ENCODE assay signal across 19 cellular contexts in the genomic region with DNA sequence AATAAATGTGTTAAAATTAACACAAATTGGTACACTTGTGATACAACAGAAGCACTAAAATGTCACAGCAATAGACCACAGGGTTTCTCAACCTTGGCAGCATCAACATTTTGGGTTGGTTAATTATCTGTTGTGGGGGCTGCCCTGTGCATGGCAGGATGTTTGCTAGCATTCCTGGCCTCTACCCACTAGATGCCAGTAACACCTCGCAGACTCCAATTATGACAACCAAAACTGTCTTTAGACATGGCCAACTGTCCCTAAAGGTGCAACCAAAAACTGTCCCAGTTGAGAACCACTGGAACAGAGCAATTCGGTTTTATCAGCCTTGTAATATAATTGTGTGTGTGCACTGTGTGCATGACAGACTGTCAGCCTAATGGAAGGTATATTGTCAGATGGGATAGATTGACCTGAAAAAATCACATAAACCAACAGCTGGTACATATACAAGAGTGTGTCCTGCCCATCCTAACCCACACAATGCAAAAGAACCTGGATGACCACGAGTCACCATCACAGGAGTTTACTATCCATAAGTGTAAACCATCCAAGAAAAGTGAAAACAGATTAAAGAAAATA. TPM values are rescaled to one million over a fixed set of nuclear protein-coding genes. Genes with fewer than 3 reads are reported as not detected.
DNase-seq lines count a peak whose midpoint lies in the region; ATAC-seq and TF ChIP-seq lines count a peak whose summit lies in the region.
"Had no signal": no experiment of that assay in that cellular context is flagged by ENCODE, and none has a peak within 500 bp of the region (broad histone marks: within the 10 kb centered on the region; RNA-seq: fewer than 3 reads in every experiment).

No MANE protein-coding gene starts in this region.

- H3K4me1 ChIP-seq in DND-41 (ENCODE audit: insufficient read depth, low read length) (no peaks in the 10 kb centered on the region), PC-3 (ENCODE audit: insufficient read depth, low read length) (no peaks in the 10 kb centered on the region), foreskin keratinocyte (no peaks in the 10 kb centered on the region), mesenchymal stem cell (ENCODE audit: control insufficient read depth, insufficient read depth, low read depth, low read length) (peaks cover 4% of the 10 kb centered on the region)
- H3K4me1 ChIP-seq: SJSA1 had no signal

- H4K20me1 ChIP-seq in DND-41 (ENCODE audit: insufficient read depth, low read length) (no peaks in the 10 kb centered on the region), PC-3 (ENCODE audit: low read length) (no peaks in the 10 kb centered on the region)

- no peak overlapping the region for H3K23ac ChIP-seq in mesenchymal stem cell (ENCODE audit: low read length in 2 of 2)

- H3K9ac ChIP-seq in DND-41 (ENCODE audit: low read depth, low read length) = no peak overlapping the region
- no peak overlapping the region for H3K9ac ChIP-seq in PC-3 (ENCODE audit: low read length)
- no peak overlapping the region for H3K9ac ChIP-seq in mesenchymal stem cell (ENCODE audit: low read length)

- no peaks in the 10 kb centered on the region for H3K79me2 ChIP-seq in DND-41 (ENCODE audit: insufficient read depth, low read length)
- H3K79me2 ChIP-seq in PC-3 (ENCODE audit: low read length) = no peaks in the 10 kb centered on the region

- BruUV-seq in PC-3 (replicated peaks; lab: Mats Ljungman, UMichigan) = no TSS peak

- TF ChIP-seq CTCF in DND-41 (IDR thresholded peaks at IDR 0.05; ENCODE audit: borderline replicate concordance, extremely low read depth, low read length, poor library complexity, severe bottlenecking) (peak; percentile 22), PC-3 (conservative IDR thresholded peaks at IDR 0.05; ENCODE audit: low read depth, low read length) (peak; percentile 36; the same call in 1 of the 2 replicates), foreskin keratinocyte (conservative IDR thresholded peaks at IDR 0.05) (peak; percentile 42)

- WGBS in mesenchymal stem cell = 85% methylated on average over 3 of the region's 3 CpGs

- no peak overlapping the region for H2BK5ac ChIP-seq in mesenchymal stem cell (ENCODE audit: low read depth, low read length, poor library complexity, severe bottlenecking)

- no peak overlapping the region for H3K18ac ChIP-seq in mesenchymal stem cell (ENCODE audit: low read depth in 1 of 2, low read length in 2 of 2)

- 0 out of 2 replicates have a peak, but pooled peaks have one; percentile 8 for TF ChIP-seq RAD21 in Ishikawa (IDR thresholded peaks at IDR 0.05; ENCODE audit: low read depth)

- H3K9me3 ChIP-seq in DND-41 (ENCODE audit: insufficient read depth, low read length, severe bottlenecking) (no peaks in the 10 kb centered on the region), PC-3 (ENCODE audit: low read length) (no peaks in the 10 kb centered on the region), mesenchymal stem cell (ENCODE audit: control insufficient read depth, low read length) (peaks cover 8% of the 10 kb centered on the region)
- H3K9me3 ChIP-seq: SJSA1 had no signal

- no peak overlapping the region for H3K27ac ChIP-seq in DND-41 (ENCODE audit: low read length)
- no peak overlapping the region for H3K27ac ChIP-seq in PC-3 (ENCODE audit: low read length)
- H3K27ac ChIP-seq in foreskin keratinocyte = no peak overlapping the region
- H3K27ac ChIP-seq in mesenchymal stem cell (ENCODE audit: low read length, poor library complexity, severe bottlenecking) = no peak overlapping the region
- H3K27ac ChIP-seq: cardiac muscle cell, PC-9, SJSA1, suprapubic skin had no signal

- no peak for TF ChIP-seq EP300 in Ishikawa (IDR thresholded peaks at IDR 0.05; ENCODE audit: borderline replicate concordance)

- intact Hi-C loops in PC-3 (cut with micrococcal nuclease) = no loop called here

- no peak for ATAC-seq in DND-41 (ENCODE audit: insufficient read depth, low read depth)
- no peak for ATAC-seq in PC-3
- no peak for ATAC-seq in foreskin keratinocyte
- ATAC-seq in HG02973 (IDR thresholded peaks at IDR 0.05; ENCODE audit: unreplicated experiment) = no peak
- ATAC-seq in GM19463 (IDR thresholded peaks at IDR 0.05; ENCODE audit: unreplicated experiment) = no peak
- ATAC-seq: activated CD8-positive, alpha-beta memory T cell treated with anti-CD3 and anti-CD28 coated beads, Interleukin-2, amount 10 ng/mL, durations not matched to agents 7 days and 5 days; stimulated activated effector memory CD8-positive, alpha-beta T cell treated with anti-CD3 and anti-CD28 coated beads, Interleukin-12 subunit alpha, Interleukin-12 subunit beta, amount 100 ng/mL, for 72 hours; T-helper 17 cell had no signal

- H3K36me3 ChIP-seq in DND-41 (ENCODE audit: insufficient read depth, low read length) (no peaks in the 10 kb centered on the region), PC-3 (ENCODE audit: low read depth, low read length) (no peaks in the 10 kb centered on the region), mesenchymal stem cell (ENCODE audit: control insufficient read depth in 1 of 2, insufficient read depth in 2 of 2, low read depth in 1 of 2, low read length in 2 of 2) (no peaks in the 10 kb centered on the region)
- H3K36me3 ChIP-seq: cardiac muscle cell, SJSA1, suprapubic skin had no signal

- no peak overlapping the region for H4K8ac ChIP-seq in mesenchymal stem cell (ENCODE audit: low read length)

- no peak overlapping the region for H3K4ac ChIP-seq in mesenchymal stem cell (ENCODE audit: low read depth in 1 of 2, low read length in 2 of 2)

- no peak overlapping the region for H4K91ac ChIP-seq in mesenchymal stem cell (ENCODE audit: low read length)

- H3K79me1 ChIP-seq in mesenchymal stem cell (replicated peaks; ENCODE audit: low read length, poor library complexity, severe bottlenecking) = no peaks in the 10 kb centered on the region

- H3K4me2 ChIP-seq in DND-41 (ENCODE audit: insufficient read depth, low read length) (no peak overlapping the region), PC-3 (ENCODE audit: low read length) (no peak overlapping the region), mesenchymal stem cell (ENCODE audit: low read length, poor library complexity, severe bottlenecking) (no peak overlapping the region)
- H3K4me2 ChIP-seq: PC-9 had no signal

- H3K14ac ChIP-seq in mesenchymal stem cell (ENCODE audit: low read length in 2 of 2) = no peak overlapping the region

- no peaks in the 10 kb centered on the region for H3F3A ChIP-seq in PC-3 (ENCODE audit: low read length, unreplicated experiment)

- H3K9me2 ChIP-seq in PC-3 (replicated peaks; ENCODE audit: low read length) = no peaks in the 10 kb centered on the region

- H2AK5ac ChIP-seq in mesenchymal stem cell (ENCODE audit: low read length, severe bottlenecking) = no peak overlapping the region

- H3K4me3 ChIP-seq in DND-41 (ENCODE audit: low read depth in 1 of 2, low read length in 2 of 2) = no peak overlapping the region
- no peak overlapping the region for H3K4me3 ChIP-seq in PC-3 (ENCODE audit: low read length)
- no peak overlapping the region for H3K4me3 ChIP-seq in mesenchymal stem cell (ENCODE audit: insufficient read depth in 1 of 2, low read depth in 1 of 2, low read length in 2 of 2)
- H3K4me3 ChIP-seq: cardiac muscle cell, PC-9, SJSA1, suprapubic skin had no signal

- H2BK12ac ChIP-seq in mesenchymal stem cell (ENCODE audit: low read length in 2 of 2) = no peak overlapping the region

- no peak overlapping the region for H2AFZ ChIP-seq in DND-41 (ENCODE audit: low read depth, low read length)
- no peak overlapping the region for H2AFZ ChIP-seq in PC-3 (ENCODE audit: low read length)
- H2AFZ ChIP-seq in mesenchymal stem cell (ENCODE audit: low read depth, low read length) = no peak overlapping the region
- H2AFZ ChIP-seq: PC-9 had no signal

- H2BK15ac ChIP-seq in mesenchymal stem cell (ENCODE audit: low read depth, poor library complexity, severe bottlenecking) = no peak overlapping the region

- CTCF ChIA-PET in PC-3 (lab: Charles Lee) = no interaction called here

- H3K27me3 ChIP-seq in DND-41 (ENCODE audit: insufficient read depth, low read length, poor library complexity) (peaks cover 12% of the 10 kb centered on the region), PC-3 (ENCODE audit: low read length) (peaks cover 48% of the 10 kb centered on the region), foreskin keratinocyte (peaks cover 6% of the 10 kb centered on the region), mesenchymal stem cell (ENCODE audit: control insufficient read depth in 1 of 2, insufficient read depth in 1 of 2, low read length in 2 of 2) (peaks cover 4 to 17% of the 10 kb centered on the region in 2 experiments)
- H3K27me3 ChIP-seq: cardiac muscle cell, SJSA1, suprapubic skin had no signal

- DNase-seq in DND-41 (no peak), PC-3 (peak; percentile 9), foreskin keratinocyte (no peak), mesenchymal stem cell (no peak)
- DNase-seq: activated CD4-positive, alpha-beta T cell treated with anti-CD3 and anti-CD28 coated beads, Interleukin-2, amount 10 ng/mL, durations not matched to agents 7 days and 5 days; activated CD8-positive, alpha-beta memory T cell treated with anti-CD3 and anti-CD28 coated beads, Interleukin-2, amount 10 ng/mL, durations not matched to agents 7 days and 5 days; activated naive CD4-positive, alpha-beta T cell treated with anti-CD3 and anti-CD28 coated beads, Interleukin-2, amount 50 U/mL, for 16 hours; NCI-H69; PC-9; posterior cingulate gyrus; T-helper 17 cell had no signal

- POLR2A ChIA-PET in PC-3 (lab: Charles Lee; ENCODE audit: unreplicated experiment) = no interaction called here

- H2BK120ac ChIP-seq in mesenchymal stem cell (ENCODE audit: low read depth, low read length) = no peak overlapping the region

TF ChIP-seq in Ishikawa, 13 proteins besides CTCF, POLR2A, EP300 and RAD21 (continues in another document):
- TF ChIP-seq ZBTB7A (IDR thresholded peaks at IDR 0.05; ENCODE audit: low read depth) = no peak
- TF ChIP-seq NFIC (IDR thresholded peaks at IDR 0.05) = no peak
- TF ChIP-seq CEBPB (IDR thresholded peaks at IDR 0.05) = no peak
- no peak for TF ChIP-seq YY1 (IDR thresholded peaks at IDR 0.05; ENCODE audit: low read depth)
- TF ChIP-seq MAX (IDR thresholded peaks at IDR 0.05) = no peak
- no peak for TF ChIP-seq TAF1 (IDR thresholded peaks at IDR 0.05; ENCODE audit: low read depth)
- TF ChIP-seq TCF12 (IDR thresholded peaks at IDR 0.05; ENCODE audit: low read depth) = no peak
- TF ChIP-seq TEAD4 (IDR thresholded peaks at IDR 0.05) = no peak
- no peak for TF ChIP-seq EGR1 (IDR thresholded peaks at IDR 0.05)

RNA-seq across cellular contexts. Expression of gene ERG, which starts 13.5 kb away (rescaled TPM):
- not detected in 2 replicates for total RNA-seq in PC-3 (2014; rRNA removed)
- total RNA-seq in foreskin keratinocyte = 0.24 and 0.49 TPM in 2 replicates
- polyA plus RNA-seq in foreskin keratinocyte = 0.03 and 0.12 TPM in 2 replicates
- polyA plus RNA-seq in mesenchymal stem cell (2013, experiment 1 of 2) = 0.48 TPM
- 0.45 TPM for polyA plus RNA-seq in mesenchymal stem cell (2013, experiment 2 of 2)
- total RNA-seq: activated CD4-positive, alpha-beta T cell treated with anti-CD3 and anti-CD28 coated beads, Interleukin-2, amount 10 ng/mL, durations not matched to agents 7 days and 5 days; activated CD8-positive, alpha-beta memory T cell treated with anti-CD3 and anti-CD28 coated beads, Interleukin-2, amount 10 ng/mL, durations not matched to agents 7 days and 5 days; LHCN-M2; PC-9; T-helper 17 cell had no signal
- polyA plus RNA-seq: cardiac muscle cell had no signal
